ENCODE assay signal across 1 cellular context in genomic region chr3:66998075-66998898, GRCh38.
TF ChIP-seq lines count a peak whose summit lies in the region.

Gene KBTBD8 (plus strand): TSS chr3:66998307. CDS start chr3:66998356, 49 bp downstream.

TF ChIP-seq in HepG2, 621 proteins besides CTCF, POLR2A, EP300 and RAD21 (continued from another document):
- TF ChIP-seq UBTF (CRISPR knock-in tag; IDR thresholded peaks at IDR 0.05) (peak; percentile 71; the same call in 1 of the 2 replicates), MYPOP (CRISPR knock-in tag; IDR thresholded peaks at IDR 0.05) (no peak), ZFX (CRISPR knock-in tag; IDR thresholded peaks at IDR 0.05; ENCODE audit: low read depth) (no peak), ZNF780A (CRISPR knock-in tag; IDR thresholded peaks at IDR 0.05) (no peak), ETV5 (CRISPR knock-in tag; IDR thresholded peaks at IDR 0.05; ENCODE audit: borderline replicate concordance) (no peak), TBX3 (IDR thresholded peaks at IDR 0.05; ENCODE audit: borderline replicate concordance) (no peak), NR0B2 (CRISPR knock-in tag; IDR thresholded peaks at IDR 0.05) (no peak), ZNF790 (CRISPR knock-in tag; IDR thresholded peaks at IDR 0.05; ENCODE audit: borderline replicate concordance) (no peak), CREB1 (IDR thresholded peaks at IDR 0.05) (peak; percentile 65), CREB1 (CRISPR knock-in tag; IDR thresholded peaks at IDR 0.05) (peak; percentile 91), JUNB (CRISPR knock-in tag; IDR thresholded peaks at IDR 0.05; ENCODE audit: borderline replicate concordance) (no peak), TOE1 (CRISPR knock-in tag; IDR thresholded peaks at IDR 0.05) (no peak), TFAP4 (IDR thresholded peaks at IDR 0.05; ENCODE audit: borderline replicate concordance, low read depth) (no peak; the same call in 1 of the 2 replicates), ZNF232 (CRISPR knock-in tag; IDR thresholded peaks at IDR 0.05; ENCODE audit: borderline replicate concordance) (no peak), KLF16 (CRISPR knock-in tag; IDR thresholded peaks at IDR 0.05) (no peak), CAMTA2 (CRISPR knock-in tag; IDR thresholded peaks at IDR 0.05; ENCODE audit: borderline replicate concordance) (no peak)
TF ChIP-seq in HepG2: peak in this region for 98.
